In genomic region chr14:56289155-56289554, GRCh38 we compare ENCODE assay signal across 8 cellular contexts.
"Had no signal": no experiment of that assay in that cellular context is flagged by ENCODE, and none has a peak within 500 bp of the region (broad histone marks: within the 10 kb centered on the region; RNA-seq: fewer than 3 reads in every experiment).

No MANE protein-coding gene starts in this region.

- H3K4me3 Mint-ChIP-seq: GM23338, H9, HFFc6, IgD-negative memory B cell had no signal

- H3K27me3 Mint-ChIP-seq: IgD-negative memory B cell had no signal

- ATAC-seq: GM23338, HepG2 had no signal

- H2AFZ ChIP-seq: GM23338 had no signal

- H3K4me2 ChIP-seq: GM23338 had no signal

- H3K4me1 Mint-ChIP-seq: GM23338, H9, IgD-negative memory B cell had no signal

- H3K27ac Mint-ChIP-seq: H9, HFFc6 had no signal

- H3K9me3 Mint-ChIP-seq: GM23338, H9, HFFc6, IgD-negative memory B cell had no signal

- DNase-seq: H9, HCEC 1CT, HFFc6, KBM-7 had no signal

- H3K4me3 ChIP-seq: GM23338 had no signal

- H3K27ac ChIP-seq: HL-60 had no signal
